ENCODE assay signal across 8 cellular contexts in the genomic region with DNA sequence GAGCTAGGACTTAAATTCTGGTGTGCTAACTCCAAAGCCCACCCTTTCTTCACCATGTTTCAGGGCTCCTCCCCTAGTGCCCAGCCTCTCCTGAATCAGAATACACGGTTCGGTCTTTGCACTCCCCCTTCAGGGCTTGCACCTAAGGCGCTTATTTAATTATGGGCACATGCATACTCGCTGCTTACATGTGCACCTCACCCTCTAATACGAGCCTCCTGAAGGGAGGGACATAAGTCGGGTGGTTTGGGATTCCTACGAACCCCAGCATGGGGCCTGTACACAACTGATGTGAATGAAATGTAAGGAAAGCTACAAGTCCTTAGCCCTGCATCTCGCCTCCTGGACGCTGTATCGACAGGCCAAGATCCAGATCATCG. TPM values are rescaled to one million over a fixed set of nuclear protein-coding genes. Genes with fewer than 3 reads are reported as not detected.
DNase-seq lines count a peak whose midpoint lies in the region; ATAC-seq and TF ChIP-seq lines count a peak whose summit lies in the region.

No MANE protein-coding gene starts in this region.

- H3K4me3 ChIP-seq in WERI-Rb-1 (ENCODE audit: low read depth, low read length) (peak overlapping the region; percentile 66), trophoblast cell (ENCODE audit: low read depth, low read length) (peak overlapping the region; percentile 75)

- ATAC-seq in HG03159 (IDR thresholded peaks at IDR 0.05; ENCODE audit: unreplicated experiment) (peak; percentile 6), GM21825 (IDR thresholded peaks at IDR 0.05; ENCODE audit: unreplicated experiment) (no peak), HG02763 (IDR thresholded peaks at IDR 0.05; ENCODE audit: unreplicated experiment) (no peak)

- no peak overlapping the region for H2BK12ac ChIP-seq in trophoblast cell (ENCODE audit: low read length)

- peak overlapping the region; percentile 5 for H2AFZ ChIP-seq in trophoblast cell (ENCODE audit: insufficient read depth, low read length, poor library complexity)

- peaks cover 0 to 5% of the 10 kb centered on the region in 2 experiments for H3K4me1 ChIP-seq in trophoblast cell (ENCODE audit: control insufficient read depth in 1 of 2, insufficient read depth in 2 of 2, low read length in 2 of 2)

- H2BK5ac ChIP-seq in trophoblast cell (ENCODE audit: low read depth, low read length, poor library complexity) = no peak overlapping the region

- peak overlapping the region; percentile 3 for H3K9ac ChIP-seq in trophoblast cell (ENCODE audit: low read length)

- H3K23ac ChIP-seq in trophoblast cell (ENCODE audit: low read length) = no peak overlapping the region

- H3K4ac ChIP-seq in trophoblast cell (ENCODE audit: low read depth, low read length) = no peak overlapping the region

- no peaks in the 10 kb centered on the region for H3K79me2 ChIP-seq in trophoblast cell (ENCODE audit: control insufficient read depth, insufficient read depth, low read length, poor library complexity)

- H3K4me2 ChIP-seq in trophoblast cell (ENCODE audit: low read length) = peak overlapping the region; percentile 86

- H4K8ac ChIP-seq in trophoblast cell (ENCODE audit: low read depth, low read length) = peak overlapping the region; percentile 69

- H3K14ac ChIP-seq in trophoblast cell (ENCODE audit: low read length) = no peak overlapping the region

- no peak overlapping the region for H4K12ac ChIP-seq in trophoblast cell (ENCODE audit: low read depth, low read length)

- H3K79me1 ChIP-seq in trophoblast cell (ENCODE audit: low read length) = no peaks in the 10 kb centered on the region

- H3K18ac ChIP-seq in trophoblast cell (ENCODE audit: low read length) = no peak overlapping the region

- WGBS in trophoblast cell (ENCODE audit: extremely low coverage, insufficient coverage, insufficient read length) = no CpG with 5 or more reads among the region's 11 CpGs

- H3K36me3 ChIP-seq in WERI-Rb-1 (peaks cover 3% of the 10 kb centered on the region; the same call in 1 of the 2 replicates), trophoblast cell (ENCODE audit: control insufficient read depth in 1 of 2, insufficient read depth in 2 of 2, low read length in 2 of 2) (peaks cover 0 to 1% of the 10 kb centered on the region in 2 experiments)

- no peak overlapping the region for H2BK120ac ChIP-seq in trophoblast cell (ENCODE audit: insufficient read depth, low read length, poor library complexity)

- no peak for DNase-seq in GM10266 (ENCODE audit: extremely low spot score)
- DNase-seq in WERI-Rb-1 = peak; percentile 56
- DNase-seq in foreskin melanocyte = peak; percentile 10
- peak; percentile 1 to 35 for DNase-seq in trophoblast cell
- DNase-seq in pons (ENCODE audit: low spot score) = no peak

- H3K27ac ChIP-seq in WERI-Rb-1 (peak overlapping the region; percentile 22), trophoblast cell (ENCODE audit: low read depth, low read length) (no peak overlapping the region)

- peak; percentile 10 for TF ChIP-seq CTCF in GM10266 (IDR thresholded peaks at IDR 0.05; ENCODE audit: control insufficient read depth, insufficient read depth, low read depth, missing control alignments)
- TF ChIP-seq CTCF in WERI-Rb-1 (IDR thresholded peaks at IDR 0.05; ENCODE audit: low read depth, low read length) = peak; percentile 36

- H3K27me3 ChIP-seq in WERI-Rb-1 (ENCODE audit: insufficient read depth, low read depth, severe bottlenecking) (no peaks in the 10 kb centered on the region), trophoblast cell (ENCODE audit: insufficient read depth, low read length) (peaks cover 2% of the 10 kb centered on the region)

- H3K9me3 ChIP-seq in WERI-Rb-1 (ENCODE audit: severe bottlenecking) (no peaks in the 10 kb centered on the region), trophoblast cell (ENCODE audit: insufficient read depth, low read depth, low read length) (peaks cover 1% of the 10 kb centered on the region)

- H2AK5ac ChIP-seq in trophoblast cell (ENCODE audit: low read length) = no peak overlapping the region

- H4K91ac ChIP-seq in trophoblast cell (ENCODE audit: low read depth, low read length) = no peak overlapping the region

RNA-seq across cellular contexts. Expression of a gene that starts 0.4 kb away (rescaled TPM):
- 5.1 and 5.5 TPM in 2 replicates for polyA plus RNA-seq in trophoblast cell (2013)

RNA-seq across cellular contexts. Expression of a gene that starts 5.9 kb away (rescaled TPM):
- 1.9 and 2.1 TPM in 2 replicates for polyA plus RNA-seq in trophoblast cell (2013)

RNA-seq across cellular contexts. Expression of a gene that starts 7.5 kb away (rescaled TPM):
- polyA plus RNA-seq in trophoblast cell (2013) = not detected in 2 replicates

RNA-seq across cellular contexts. Expression of a gene that starts 46.9 kb away (rescaled TPM):
- 12.5 and 12.6 TPM in 2 replicates for polyA plus RNA-seq in trophoblast cell (2013)

Comparison
In these comparisons a context has a peak if more than half of its experiments do, and no peak if none do; other contexts are left out.
1. DNase-seq: peak in WERI-Rb-1 (single experiment), foreskin melanocyte (single experiment) and trophoblast cell (2 of 2); none in GM10266 (single experiment) and pons (single experiment).